In the genomic region with DNA sequence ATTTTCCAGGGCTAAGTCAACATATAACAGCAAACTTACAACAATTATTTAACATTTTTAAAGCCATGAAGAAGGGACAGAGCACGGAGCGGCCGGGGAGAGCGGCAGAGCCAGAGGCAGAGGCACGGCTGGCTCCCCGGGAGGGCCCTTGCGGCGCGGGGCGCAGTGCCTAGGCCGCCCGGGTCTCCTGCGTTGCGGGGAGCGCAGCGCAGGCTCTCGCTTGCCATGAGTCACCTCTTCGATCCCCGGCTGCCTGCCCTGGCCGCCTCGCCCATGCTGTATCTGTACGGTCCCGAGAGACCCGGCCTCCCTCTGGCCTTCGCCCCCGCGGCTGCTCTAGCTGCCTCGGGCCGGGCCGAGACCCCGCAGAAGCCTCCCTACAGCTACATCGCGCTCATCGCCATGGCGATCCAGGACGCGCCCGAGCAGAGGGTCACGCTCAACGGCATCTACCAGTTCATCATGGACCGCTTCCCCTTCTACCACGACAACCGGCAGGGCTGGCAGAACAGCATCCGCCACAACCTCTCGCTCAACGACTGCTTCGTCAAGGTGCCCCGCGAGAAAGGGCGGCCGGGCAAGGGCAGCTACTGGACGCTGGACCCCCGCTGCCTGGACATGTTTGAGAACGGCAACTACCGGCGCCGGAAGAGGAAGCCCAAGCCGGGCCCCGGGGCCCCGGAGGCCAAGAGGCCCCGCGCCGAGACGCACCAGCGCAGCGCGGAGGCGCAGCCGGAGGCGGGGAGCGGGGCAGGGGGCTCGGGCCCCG, we compare ENCODE assay signal across 10 cellular contexts. TPM values are rescaled to one million over a fixed set of nuclear protein-coding genes. Genes with fewer than 3 reads are reported as not detected.
A peak's percentile ranks its signal among the peaks of the same experiment; 100 is the strongest.
DNase-seq lines count a peak whose midpoint lies in the region; ATAC-seq and TF ChIP-seq lines count a peak whose summit lies in the region.
"Had no signal": no experiment of that assay in that cellular context is flagged by ENCODE, and none has a peak within 500 bp of the region (broad histone marks: within the 10 kb centered on the region; RNA-seq: fewer than 3 reads in every experiment).

A gene (plus strand): TSS at position 51 of the 769 bp plus-strand sequence. CDS start 175 bp downstream, at position 226.

- intact Hi-C loops in lower lobe of right lung (cut with DNase I): no loop called here

- H3K4me1 Mint-ChIP-seq in activated T-cell treated with anti-CD3 and anti-CD28 coated beads, Interleukin-2, amount 50 U/mL, for 24 hours (ENCODE audit: low read depth): peaks cover 12% of the 10 kb centered on the region
- peaks cover 19% of the 10 kb centered on the region for H3K4me1 Mint-ChIP-seq in endodermal cell

- H3K27ac ChIP-seq in endodermal cell (ENCODE audit: low read depth, low read length) (no peak within 1 kb of the TSS), lower lobe of right lung (peak within 1 kb of the TSS; percentile 58), urinary bladder (ENCODE audit: low read depth) (peak within 1 kb of the TSS; percentile 75)
- H3K27ac ChIP-seq: C4-2B had no signal

- H3K4me3 ChIP-seq in endodermal cell (ENCODE audit: low read length): peak within 1 kb of the TSS; percentile 66
- H3K4me3 ChIP-seq in lower lobe of right lung: peak within 1 kb of the TSS; percentile 41
- H3K4me3 ChIP-seq in urinary bladder (ENCODE audit: low read depth, low read length): peak within 1 kb of the TSS; percentile 60

- TF ChIP-seq CTCF in endodermal cell (conservative IDR thresholded peaks at IDR 0.05) (no peak), lower lobe of right lung (IDR thresholded peaks at IDR 0.05) (no peak)

- H3K9me3 ChIP-seq in endodermal cell (ENCODE audit: control insufficient read depth, low read length) (no peaks in the 10 kb centered on the region), lower lobe of right lung (no peaks in the 10 kb centered on the region)

- no peak within 1 kb of the TSS for H3K27ac Mint-ChIP-seq in activated T-cell treated with anti-CD3 and anti-CD28 coated beads, Interleukin-2, amount 50 U/mL, for 24 hours
- no peak within 1 kb of the TSS for H3K27ac Mint-ChIP-seq in endodermal cell

- H3K9me3 Mint-ChIP-seq in activated T-cell treated with anti-CD3 and anti-CD28 coated beads, Interleukin-2, amount 50 U/mL, for 24 hours: no peaks in the 10 kb centered on the region
- H3K9me3 Mint-ChIP-seq in endodermal cell: no peaks in the 10 kb centered on the region

- peaks cover 86% of the 10 kb centered on the region for H3K27me3 Mint-ChIP-seq in activated T-cell treated with anti-CD3 and anti-CD28 coated beads, Interleukin-2, amount 50 U/mL, for 24 hours
- H3K27me3 Mint-ChIP-seq in endodermal cell (ENCODE audit: insufficient read depth): peaks cover 90% of the 10 kb centered on the region

- ATAC-seq in lower lobe of right lung (peak in 1 of 2 donors; percentile 10), HG02588 (IDR thresholded peaks at IDR 0.05; ENCODE audit: unreplicated experiment) (no peak), HG03520 (IDR thresholded peaks at IDR 0.05; ENCODE audit: unreplicated experiment) (no peak)

- H3K9ac ChIP-seq in endodermal cell (ENCODE audit: extremely low read depth, low read length, poor library complexity, severe bottlenecking): no peak within 1 kb of the TSS

- H3K4me1 ChIP-seq in endodermal cell (ENCODE audit: control insufficient read depth, insufficient read depth, low read length): peaks cover 7% of the 10 kb centered on the region
- H3K4me1 ChIP-seq in lower lobe of right lung: peaks cover 25% of the 10 kb centered on the region
- no peaks in the 10 kb centered on the region for H3K4me1 ChIP-seq in urinary bladder (ENCODE audit: insufficient read depth)

- peak; percentile 28 for DNase-seq in activated T-cell treated with anti-CD3 and anti-CD28 coated beads, Interleukin-2, amount 50 U/mL, for 24 hours
- no peak for DNase-seq in activated T-cell treated with anti-CD3 and anti-CD28 coated beads for 4 hours
- peak; percentile 82 for DNase-seq in endodermal cell
- no peak for DNase-seq in lower lobe of right lung
- no peak for DNase-seq in GDM1 (lab: John Stamatoyannopoulos, UW)
- DNase-seq: NCI-H187 treated with DMSO at 0.1 percent for 48 hours had no signal

- H3K36me3 ChIP-seq in endodermal cell (ENCODE audit: control insufficient read depth, insufficient read depth, low read length) (no peaks in the 10 kb centered on the region), lower lobe of right lung (no peaks in the 10 kb centered on the region), urinary bladder (ENCODE audit: insufficient read depth) (no peaks in the 10 kb centered on the region)

- no peak within 1 kb of the TSS for H3K4me3 Mint-ChIP-seq in activated T-cell treated with anti-CD3 and anti-CD28 coated beads, Interleukin-2, amount 50 U/mL, for 24 hours
- peak within 1 kb of the TSS; percentile 67 for H3K4me3 Mint-ChIP-seq in endodermal cell

- peaks cover 99% of the 10 kb centered on the region for H3K27me3 ChIP-seq in endodermal cell (ENCODE audit: control insufficient read depth, insufficient read depth, low read length, poor library complexity, severe bottlenecking)
- peaks cover 79% of the 10 kb centered on the region for H3K27me3 ChIP-seq in lower lobe of right lung (ENCODE audit: low read depth)

- no peaks in the 10 kb centered on the region for H3K36me3 Mint-ChIP-seq in activated T-cell treated with anti-CD3 and anti-CD28 coated beads, Interleukin-2, amount 50 U/mL, for 24 hours (ENCODE audit: low read depth)
- H3K36me3 Mint-ChIP-seq in endodermal cell (ENCODE audit: low read depth): no peaks in the 10 kb centered on the region

- WGBS in endodermal cell (ENCODE audit: insufficient coverage in 1 of 2, insufficient read length in 1 of 2), 2 experiments: 3 to 4% methylated on average over 43 to 73 of the region's 73 CpGs
- WGBS in urinary bladder: 6% methylated on average over 73 of the region's 73 CpGs

RNA-seq across cellular contexts. Expression of the gene that starts here (rescaled TPM):
- total RNA-seq in endodermal cell (under 1 TPM in 1 of 2 donors, not detected in 1; 0.37 TPM), lower lobe of right lung (0.83 TPM), urinary bladder (7.8 TPM)
- 0.39 TPM for polyA plus RNA-seq in endodermal cell (2013, experiment 1 of 2)
- polyA plus RNA-seq in endodermal cell (2013, experiment 2 of 2): 0.58 TPM
- polyA plus RNA-seq in urinary bladder: 9.5 TPM

Comparison
In these comparisons a context has a peak if more than half of its experiments do, and no peak if none do; other contexts are left out.
1. Peak in DNase-seq and H3K4me3 ChIP-seq in endodermal cell; RNA of the gene not detected or under 1 TPM.